Comparison of ENCODE assay signal across 16 cellular contexts in the genomic region with DNA sequence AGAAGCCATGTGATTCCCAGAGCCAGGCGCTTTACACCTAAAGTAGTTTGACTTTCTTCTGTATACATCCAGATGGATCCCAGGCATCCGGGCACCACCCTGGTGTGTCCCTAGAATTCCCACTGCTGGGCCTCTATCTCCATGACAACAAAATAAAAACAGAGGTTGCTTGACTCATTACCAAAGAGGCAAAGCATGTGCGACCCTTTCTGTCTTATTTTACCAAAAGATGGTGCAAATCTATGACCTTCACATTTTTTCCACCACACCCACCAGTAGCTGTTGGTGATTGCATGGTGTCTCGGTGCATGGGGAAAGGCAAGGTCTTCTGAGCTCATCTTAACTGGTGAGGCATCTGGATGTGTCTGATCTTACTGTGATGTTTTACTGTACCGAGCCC. TPM values are rescaled to one million over a fixed set of nuclear protein-coding genes. Genes with fewer than 3 reads are reported as not detected.
A peak's percentile ranks its signal among the peaks of the same experiment; 100 is the strongest.
DNase-seq lines count a peak whose midpoint lies in the region; ATAC-seq and TF ChIP-seq lines count a peak whose summit lies in the region.
"Had no signal": no experiment of that assay in that cellular context is flagged by ENCODE, and none has a peak within 500 bp of the region (broad histone marks: within the 10 kb centered on the region; RNA-seq: fewer than 3 reads in every experiment).

No MANE protein-coding gene starts in this region.

- no peak for TF ChIP-seq CTCF in astrocyte of the cerebellum (IDR thresholded peaks at IDR 0.05; ENCODE audit: low read depth, low read length, missing control alignments)
- TF ChIP-seq CTCF in right atrium auricular region (IDR thresholded peaks at IDR 0.05): no peak
- TF ChIP-seq CTCF in gastrocnemius medialis (IDR thresholded peaks at IDR 0.05 in 4 of 5, conservative IDR thresholded peaks at IDR 0.05 in 1 of 5): no peak

- H3K9me3 ChIP-seq in right atrium auricular region: no peaks in the 10 kb centered on the region
- no peaks in the 10 kb centered on the region for H3K9me3 ChIP-seq in gastrocnemius medialis
- H3K9me3 ChIP-seq: lower lobe of right lung had no signal

- DNase-seq in AG08395 (ENCODE audit: low spot score): peak; percentile 73
- DNase-seq in ELR (ENCODE audit: low read depth): peak; percentile 71
- peak; percentile 5 for DNase-seq in astrocyte of the cerebellum (ENCODE audit: low read depth)
- DNase-seq in right atrium auricular region (ENCODE audit: low spot score): peak; percentile 59
- DNase-seq in NCI-H2227 treated with DMSO at 0.1 percent for 48 hours (lab: John Stamatoyannopoulos, UW): no peak
- no peak for DNase-seq in gastrocnemius medialis
- DNase-seq: activated CD4-positive, alpha-beta T cell treated with anti-CD3 and anti-CD28 coated beads for 4 hours; activated gamma-delta T cell; CD4-positive, alpha-beta T cell; lower lobe of right lung; NCI-H187 treated with DMSO at 0.1 percent for 48 hours; posterior cingulate gyrus; stimulated activated CD4-positive, alpha-beta T cell treated with anti-CD3 and anti-CD28 coated beads, Interleukin-4, amount 100 ng/mL, for 4 hours had no signal

- no peak for TF ChIP-seq POLR2A in gastrocnemius medialis (IDR thresholded peaks at IDR 0.05)

- H3K36me3 ChIP-seq in right atrium auricular region: peaks cover 12% of the 10 kb centered on the region
- H3K36me3 ChIP-seq in gastrocnemius medialis: peaks cover 0 to 44% of the 10 kb centered on the region in 2 donors

- ATAC-seq in gastrocnemius medialis (no peak), HG03280 (IDR thresholded peaks at IDR 0.05; ENCODE audit: unreplicated experiment) (no peak), HG02588 (IDR thresholded peaks at IDR 0.05; ENCODE audit: unreplicated experiment) (no peak)
- ATAC-seq: lower lobe of right lung had no signal

- intact Hi-C loops in gastrocnemius medialis (cut with DNase I; ENCODE audit: low total_unique reads): no loop called here

- in situ Hi-C loops in astrocyte of the cerebellum (cut with HindIII; ENCODE audit: low sequenced_read_pairs): no loop called here
- in situ Hi-C loops in gastrocnemius medialis (cut with MboI; ENCODE audit: low sequenced_read_pairs in 4 of 4): no loop called here

- H3K27ac ChIP-seq in right atrium auricular region (no peak overlapping the region), gastrocnemius medialis (no peak overlapping the region)
- H3K27ac ChIP-seq: KMS-11, lower lobe of right lung had no signal

- H3K4me3 ChIP-seq in astrocyte of the cerebellum (ENCODE audit: low read depth, low read length) (no peak overlapping the region), right atrium auricular region (no peak overlapping the region), gastrocnemius medialis (no peak overlapping the region)
- H3K4me3 ChIP-seq: lower lobe of right lung had no signal

- H3K4me1 ChIP-seq in right atrium auricular region (peaks cover 0 to 13% of the 10 kb centered on the region in 2 donors), gastrocnemius medialis (peaks cover 0 to under 1% of the 10 kb centered on the region in 2 donors)
- H3K4me1 ChIP-seq: lower lobe of right lung had no signal

- H3K27me3 ChIP-seq in right atrium auricular region (no peaks in the 10 kb centered on the region), gastrocnemius medialis (no peaks in the 10 kb centered on the region)

RNA-seq across cellular contexts. Expression of gene VAPB, which starts 27.5 kb away (rescaled TPM):
- 10 to 100 TPM; 20.2 to 21.8 TPM for total RNA-seq in right atrium auricular region
- total RNA-seq in gastrocnemius medialis: 10 to 100 TPM; 30.4 to 37.7 (median 32.8) TPM

RNA-seq across cellular contexts. Expression of gene RAB22A, which starts 52.0 kb away (rescaled TPM):
- 1 to 10 TPM; 7.5 to 9.3 TPM for total RNA-seq in right atrium auricular region
- total RNA-seq in gastrocnemius medialis: 10 to 100 TPM in 1 of 4 donors, 1 to 10 TPM in 3; 8.0 to 10.9 (median 9.3) TPM

Comparison
In these comparisons a context has a peak if more than half of its experiments do, and no peak if none do; other contexts are left out.
1. DNase-seq: peak in AG08395 (single experiment), ELR (single experiment), astrocyte of the cerebellum (single experiment) and right atrium auricular region (single experiment); none in NCI-H2227 treated with DMSO at 0.1 percent for 48 hours (single experiment) and gastrocnemius medialis (0 of 2).